In genomic region chr17:49361129-49361901, GRCh38 we compare ENCODE assay signal across 1 cellular context.
A peak's percentile ranks its signal among the peaks of the same experiment; 100 is the strongest.
TF ChIP-seq lines count a peak whose summit lies in the region.

No MANE protein-coding gene starts in this region.

TF ChIP-seq in HepG2, 621 proteins besides CTCF, POLR2A, EP300 and RAD21 (continued from another document and continues in another):
- peak; percentile 29; the same call in 1 of the 2 replicates for TF ChIP-seq ZNF574 (CRISPR knock-in tag; IDR thresholded peaks at IDR 0.05)
- TF ChIP-seq SRF (IDR thresholded peaks at IDR 0.05; ENCODE audit: low read depth, low read length) = no peak
- TF ChIP-seq ZBTB8A (CRISPR knock-in tag; IDR thresholded peaks at IDR 0.05; ENCODE audit: borderline replicate concordance, low read depth) = no peak
- peak; percentile 87; the same call in 1 of the 2 replicates for TF ChIP-seq ZNF446 (CRISPR knock-in tag; IDR thresholded peaks at IDR 0.05)
- TF ChIP-seq ZSCAN30 (CRISPR knock-in tag; IDR thresholded peaks at IDR 0.05) = no peak
- no peak for TF ChIP-seq ZNF800 (CRISPR knock-in tag; IDR thresholded peaks at IDR 0.05)
- TF ChIP-seq KDM5A (IDR thresholded peaks at IDR 0.05; ENCODE audit: borderline replicate concordance, low read length) = 0 out of 2 replicates have a peak, but pooled peaks have one; percentile 30
- no peak for TF ChIP-seq ZNF615 (CRISPR knock-in tag; IDR thresholded peaks at IDR 0.05; ENCODE audit: borderline replicate concordance)
- TF ChIP-seq ZBTB10 (CRISPR knock-in tag; IDR thresholded peaks at IDR 0.05; ENCODE audit: borderline replicate concordance) = no peak
- TF ChIP-seq ZNF770 (CRISPR knock-in tag; IDR thresholded peaks at IDR 0.05) = peak; percentile 60; the same call in 1 of the 2 replicates
- TF ChIP-seq ZNF367 (CRISPR knock-in tag; IDR thresholded peaks at IDR 0.05; ENCODE audit: borderline replicate concordance) = no peak
- TF ChIP-seq SSRP1 (CRISPR knock-in tag; IDR thresholded peaks at IDR 0.05) = no peak
- no peak for TF ChIP-seq TFDP1 (CRISPR knock-in tag; IDR thresholded peaks at IDR 0.05; ENCODE audit: borderline replicate concordance)
- TF ChIP-seq ZNF468 (CRISPR knock-in tag; IDR thresholded peaks at IDR 0.05) = no peak
- peak; percentile 70; the same call in 1 of the 2 replicates for TF ChIP-seq PAX8 (CRISPR knock-in tag; IDR thresholded peaks at IDR 0.05; ENCODE audit: borderline replicate concordance)
- TF ChIP-seq SP140L (CRISPR knock-in tag; IDR thresholded peaks at IDR 0.05; ENCODE audit: borderline replicate concordance) = no peak; the same call in 1 of the 2 replicates
- TF ChIP-seq ZNF343 (CRISPR knock-in tag; IDR thresholded peaks at IDR 0.05) = 0 out of 2 replicates have a peak, but pooled peaks have one; percentile 17
- no peak for TF ChIP-seq IKZF1 (IDR thresholded peaks at IDR 0.05)
- no peak for TF ChIP-seq DNMT3B (CRISPR knock-in tag; conservative IDR thresholded peaks at IDR 0.05)
- TF ChIP-seq ZBTB2 (CRISPR knock-in tag; IDR thresholded peaks at IDR 0.05; ENCODE audit: low read depth) = no peak
- TF ChIP-seq ARID5B (CRISPR knock-in tag; IDR thresholded peaks at IDR 0.05) = 0 out of 2 replicates have a peak, but pooled peaks have one; percentile 37
- no peak for TF ChIP-seq SOX6 (IDR thresholded peaks at IDR 0.05)
- peak; percentile 42 for TF ChIP-seq SOX6 (CRISPR knock-in tag; IDR thresholded peaks at IDR 0.05)
- no peak for TF ChIP-seq THRA (CRISPR knock-in tag; IDR thresholded peaks at IDR 0.05; ENCODE audit: borderline replicate concordance)
- TF ChIP-seq DR1 (CRISPR knock-in tag; IDR thresholded peaks at IDR 0.05) = no peak; the same call in 1 of the 2 replicates
- no peak for TF ChIP-seq TOPORS (CRISPR knock-in tag; IDR thresholded peaks at IDR 0.05)
- no peak for TF ChIP-seq MBD4 (IDR thresholded peaks at IDR 0.05; ENCODE audit: borderline replicate concordance, low read length)
- TF ChIP-seq ZNF558 (CRISPR knock-in tag; IDR thresholded peaks at IDR 0.05; ENCODE audit: borderline replicate concordance) = no peak
- TF ChIP-seq ZNF646 (CRISPR knock-in tag; IDR thresholded peaks at IDR 0.05) = no peak
